23 cellular contexts compared by ENCODE assay signal in the genomic region with DNA sequence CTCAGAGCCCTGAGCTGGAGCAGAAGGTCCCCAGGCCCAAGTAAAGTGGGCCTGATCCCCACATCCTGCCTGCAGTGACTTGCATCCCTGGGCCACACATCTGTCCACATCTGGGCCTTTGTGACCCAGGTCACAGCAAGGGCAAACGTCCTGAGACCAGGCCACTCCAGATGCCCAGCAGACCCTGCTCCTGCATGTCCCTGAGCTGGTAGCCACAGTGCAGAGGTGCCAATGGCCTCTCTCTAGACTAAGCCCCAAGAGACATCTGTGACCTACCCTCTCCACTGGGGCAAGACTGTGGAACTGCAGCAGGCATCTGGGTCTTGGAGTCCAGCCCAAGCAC. TPM values are rescaled to one million over a fixed set of nuclear protein-coding genes. Genes with fewer than 3 reads are reported as not detected.
"Had no signal": no experiment of that assay in that cellular context is flagged by ENCODE, and none has a peak within 500 bp of the region (broad histone marks: within the 10 kb centered on the region; RNA-seq: fewer than 3 reads in every experiment).

No MANE protein-coding gene starts in this region.

- H3K9me3 Mint-ChIP-seq: activated CD8-positive, alpha-beta T cell treated with anti-CD3 and anti-CD28 coated beads for 36 hours; activated naive CD4-positive, alpha-beta T cell treated with anti-CD3 and anti-CD28 coated beads, Interleukin-2, amount 50 U/mL, for 24 hours; activated T-cell treated with anti-CD3 and anti-CD28 coated beads, Interleukin-2, amount 50 U/mL, for 4 hours; effector memory CD8-positive, alpha-beta T cell; natural killer cell; stimulated activated naive CD8-positive, alpha-beta T cell treated with anti-CD3 and anti-CD28 coated beads, Interleukin-15, Interleukin-2, amounts not matched to agents 100 ng/mL and 50 ng/mL, for 24 hours had no signal

- H3K36me3 ChIP-seq: lower lobe of right lung, neutrophil, suprapubic skin, transverse colon had no signal

- H3K36me3 Mint-ChIP-seq: activated naive CD4-positive, alpha-beta T cell treated with anti-CD3 and anti-CD28 coated beads, Interleukin-2, amount 50 U/mL, for 24 hours; natural killer cell had no signal

- H3K27ac Mint-ChIP-seq: activated CD8-positive, alpha-beta T cell treated with anti-CD3 and anti-CD28 coated beads for 36 hours; activated naive CD4-positive, alpha-beta T cell treated with anti-CD3 and anti-CD28 coated beads, Interleukin-2, amount 50 U/mL, for 24 hours; natural killer cell; stimulated activated naive CD8-positive, alpha-beta T cell treated with anti-CD3 and anti-CD28 coated beads, Interleukin-15, Interleukin-2, amounts not matched to agents 100 ng/mL and 50 ng/mL, for 24 hours had no signal

- DNase-seq: activated CD4-positive, alpha-beta T cell treated with anti-CD3 and anti-CD28 coated beads for 48 hours; activated CD4-positive, CD25-positive, alpha-beta regulatory T cell; activated CD8-positive, alpha-beta T cell treated with anti-CD3 and anti-CD28 coated beads for 36 hours; activated gamma-delta T cell; activated T-cell treated with anti-CD3 and anti-CD28 coated beads, Interleukin-2, amount 50 U/mL, for 4 hours; dermis blood vessel endothelial cell; effector memory CD8-positive, alpha-beta T cell; foreskin fibroblast; left cardiac atrium; lower lobe of right lung; natural killer cell; retina; stimulated activated CD4-positive, alpha-beta T cell treated with anti-CD3 and anti-CD28 coated beads, Interleukin-2, amount 100 ng/mL, for 48 hours; T1000; transverse colon had no signal

- H3K4me3 ChIP-seq: lower lobe of right lung, suprapubic skin, transverse colon had no signal

- ATAC-seq: activated CD8-positive, alpha-beta T cell treated with anti-CD3 and anti-CD28 coated beads for 36 hours; activated T-cell treated with anti-CD3 and anti-CD28 coated beads, Interleukin-2, amount 50 U/mL, for 4 hours; effector memory CD8-positive, alpha-beta T cell; left cardiac atrium; lower lobe of right lung; natural killer cell had no signal

- H3K4me3 Mint-ChIP-seq: activated CD8-positive, alpha-beta T cell treated with anti-CD3 and anti-CD28 coated beads for 36 hours; activated naive CD4-positive, alpha-beta T cell treated with anti-CD3 and anti-CD28 coated beads, Interleukin-2, amount 50 U/mL, for 24 hours; natural killer cell; stimulated activated naive CD8-positive, alpha-beta T cell treated with anti-CD3 and anti-CD28 coated beads, Interleukin-15, Interleukin-2, amounts not matched to agents 100 ng/mL and 50 ng/mL, for 24 hours had no signal

- H3K9me3 ChIP-seq: lower lobe of right lung, neutrophil, suprapubic skin, transverse colon had no signal

- H3K27ac ChIP-seq: epithelial cell of prostate, neutrophil, suprapubic skin, transverse colon had no signal

RNA-seq across cellular contexts. Expression of gene SCGB3A1, which starts 55.6 kb away (rescaled TPM):
- total RNA-seq: activated CD8-positive, alpha-beta T cell treated with anti-CD3 and anti-CD28 coated beads for 36 hours; bronchial epithelial cell; glomerular endothelial cell; left cardiac atrium; natural killer cell; T-helper 1 cell treated with Interleukin-12 subunit alpha and Interleukin-12 subunit beta and Interleukin-4 antibody, amounts not matched to agents 30 ng/mL and 1 ng/mL, for 36 hours; transverse colon had no signal
